Comparison of ENCODE assay signal across 1 cellular context in genomic region chr4:183504064-183504929, GRCh38.
TF ChIP-seq lines count a peak whose summit lies in the region.

No MANE protein-coding gene starts in this region.

TF ChIP-seq in GM12878, 131 proteins besides CTCF, POLR2A, EP300 and RAD21 (continued from another document and continues in another):
- TF ChIP-seq, protein P1, sequence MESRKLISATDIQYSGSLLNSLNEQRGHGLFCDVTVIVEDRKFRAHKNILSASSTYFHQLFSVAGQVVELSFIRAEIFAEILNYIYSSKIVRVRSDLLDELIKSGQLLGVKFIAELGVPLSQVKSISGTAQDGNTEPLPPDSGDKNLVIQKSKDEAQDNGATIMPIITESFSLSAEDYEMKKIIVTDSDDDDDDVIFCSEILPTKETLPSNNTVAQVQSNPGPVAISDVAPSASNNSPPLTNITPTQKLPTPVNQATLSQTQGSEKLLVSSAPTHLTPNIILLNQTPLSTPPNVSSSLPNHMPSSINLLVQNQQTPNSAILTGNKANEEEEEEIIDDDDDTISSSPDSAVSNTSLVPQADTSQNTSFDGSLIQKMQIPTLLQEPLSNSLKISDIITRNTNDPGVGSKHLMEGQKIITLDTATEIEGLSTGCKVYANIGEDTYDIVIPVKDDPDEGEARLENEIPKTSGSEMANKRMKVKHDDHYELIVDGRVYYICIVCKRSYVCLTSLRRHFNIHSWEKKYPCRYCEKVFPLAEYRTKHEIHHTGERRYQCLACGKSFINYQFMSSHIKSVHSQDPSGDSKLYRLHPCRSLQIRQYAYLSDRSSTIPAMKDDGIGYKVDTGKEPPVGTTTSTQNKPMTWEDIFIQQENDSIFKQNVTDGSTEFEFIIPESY (IDR thresholded peaks at IDR 0.05): no peak
- TF ChIP-seq, protein P2, sequence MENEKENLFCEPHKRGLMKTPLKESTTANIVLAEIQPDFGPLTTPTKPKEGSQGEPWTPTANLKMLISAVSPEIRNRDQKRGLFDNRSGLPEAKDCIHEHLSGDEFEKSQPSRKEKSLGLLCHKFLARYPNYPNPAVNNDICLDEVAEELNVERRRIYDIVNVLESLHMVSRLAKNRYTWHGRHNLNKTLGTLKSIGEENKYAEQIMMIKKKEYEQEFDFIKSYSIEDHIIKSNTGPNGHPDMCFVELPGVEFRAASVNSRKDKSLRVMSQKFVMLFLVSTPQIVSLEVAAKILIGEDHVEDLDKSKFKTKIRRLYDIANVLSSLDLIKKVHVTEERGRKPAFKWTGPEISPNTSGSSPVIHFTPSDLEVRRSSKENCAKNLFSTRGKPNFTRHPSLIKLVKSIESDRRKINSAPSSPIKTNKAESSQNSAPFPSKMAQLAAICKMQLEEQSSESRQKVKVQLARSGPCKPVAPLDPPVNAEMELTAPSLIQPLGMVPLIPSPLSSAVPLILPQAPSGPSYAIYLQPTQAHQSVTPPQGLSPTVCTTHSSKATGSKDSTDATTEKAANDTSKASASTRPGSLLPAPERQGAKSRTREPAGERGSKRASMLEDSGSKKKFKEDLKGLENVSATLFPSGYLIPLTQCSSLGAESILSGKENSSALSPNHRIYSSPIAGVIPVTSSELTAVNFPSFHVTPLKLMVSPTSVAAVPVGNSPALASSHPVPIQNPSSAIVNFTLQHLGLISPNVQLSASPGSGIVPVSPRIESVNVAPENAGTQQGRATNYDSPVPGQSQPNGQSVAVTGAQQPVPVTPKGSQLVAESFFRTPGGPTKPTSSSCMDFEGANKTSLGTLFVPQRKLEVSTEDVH (IDR thresholded peaks at IDR 0.05; ENCODE audit: low read depth, partially characterized antibody): no peak
- TF ChIP-seq RB1 (IDR thresholded peaks at IDR 0.05; ENCODE audit: borderline replicate concordance) (peak; percentile 65), CEBPB (IDR thresholded peaks at IDR 0.05; ENCODE audit: borderline replicate concordance in 1 of 2, low read depth in 2 of 2, low read length in 2 of 2) (no peak), RELB (IDR thresholded peaks at IDR 0.05; ENCODE audit: low read depth) (peak; percentile 79), CREM (IDR thresholded peaks at IDR 0.05; ENCODE audit: low read depth) (no peak), YY1 (IDR thresholded peaks at IDR 0.05; ENCODE audit: low read depth, low read length) (peak; percentile 51; the same call in 1 of the 2 replicates), MYC (IDR thresholded peaks at IDR 0.05; ENCODE audit: insufficient read depth, insufficient read length, insufficient replicate concordance, low read length, severe bottlenecking) (peak; percentile 62), GABPA (IDR thresholded peaks at IDR 0.05; ENCODE audit: low read depth) (no peak), NRF1 (conservative IDR thresholded peaks at IDR 0.05; ENCODE audit: low read depth, low read length) (peak; percentile 81), ATF7 (IDR thresholded peaks at IDR 0.05; ENCODE audit: low read depth) (no peak), MTA2 (IDR thresholded peaks at IDR 0.05; ENCODE audit: low read depth) (no peak), REST (IDR thresholded peaks at IDR 0.05; ENCODE audit: low read depth, low read length) (no peak), NFXL1 (IDR thresholded peaks at IDR 0.05; ENCODE audit: borderline replicate concordance) (peak; percentile 89; the same call in 1 of the 2 replicates), YBX1 (IDR thresholded peaks at IDR 0.05) (no peak), SP1 (IDR thresholded peaks at IDR 0.05; ENCODE audit: low read depth, low read length) (peak; percentile 86), RCOR1 (conservative IDR thresholded peaks at IDR 0.05; ENCODE audit: low read depth, low read length) (peak; percentile 64; the same call in 1 of the 2 replicates), WRNIP1 (IDR thresholded peaks at IDR 0.05; ENCODE audit: borderline replicate concordance, low read depth, low read length) (no peak), RFX5 (IDR thresholded peaks at IDR 0.05; ENCODE audit: low read depth, low read length) (peak; percentile 33; the same call in 1 of the 2 replicates), CREB1 (IDR thresholded peaks at IDR 0.05; ENCODE audit: low read depth) (0 out of 2 replicates have a peak, but pooled peaks have one; percentile 46), SREBF1 (IDR thresholded peaks at IDR 0.05; ENCODE audit: low read length) (no peak), NBN (IDR thresholded peaks at IDR 0.05) (no peak), ZBED1 (IDR thresholded peaks at IDR 0.05; ENCODE audit: borderline replicate concordance) (no peak), SUZ12 (IDR thresholded peaks at IDR 0.05; ENCODE audit: unreplicated experiment) (no peak), FOXM1 (IDR thresholded peaks at IDR 0.05; ENCODE audit: low read depth, low read length) (no peak), TBL1XR1 (IDR thresholded peaks at IDR 0.05; ENCODE audit: low read depth, low read length) (no peak), ASH2L (IDR thresholded peaks at IDR 0.05; ENCODE audit: borderline replicate concordance, low read depth) (no peak), BACH1 (IDR thresholded peaks at IDR 0.05; ENCODE audit: borderline replicate concordance) (peak; percentile 78; the same call in 1 of the 2 replicates), HSF1 (IDR thresholded peaks at IDR 0.05; ENCODE audit: low read depth, low read length) (no peak), MLLT1 (IDR thresholded peaks at IDR 0.05) (no peak), RELA (IDR thresholded peaks at IDR 0.05; ENCODE audit: borderline replicate concordance, partially characterized antibody) (peak; percentile 30), CHD4 (IDR thresholded peaks at IDR 0.05) (no peak), SMAD1 (IDR thresholded peaks at IDR 0.05; ENCODE audit: low read depth, partially characterized antibody) (no peak), PAX8 (IDR thresholded peaks at IDR 0.05) (no peak)
- TF ChIP-seq, protein P3, sequence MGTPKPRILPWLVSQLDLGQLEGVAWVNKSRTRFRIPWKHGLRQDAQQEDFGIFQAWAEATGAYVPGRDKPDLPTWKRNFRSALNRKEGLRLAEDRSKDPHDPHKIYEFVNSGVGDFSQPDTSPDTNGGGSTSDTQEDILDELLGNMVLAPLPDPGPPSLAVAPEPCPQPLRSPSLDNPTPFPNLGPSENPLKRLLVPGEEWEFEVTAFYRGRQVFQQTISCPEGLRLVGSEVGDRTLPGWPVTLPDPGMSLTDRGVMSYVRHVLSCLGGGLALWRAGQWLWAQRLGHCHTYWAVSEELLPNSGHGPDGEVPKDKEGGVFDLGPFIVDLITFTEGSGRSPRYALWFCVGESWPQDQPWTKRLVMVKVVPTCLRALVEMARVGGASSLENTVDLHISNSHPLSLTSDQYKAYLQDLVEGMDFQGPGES (IDR thresholded peaks at IDR 0.05): 0 out of 2 replicates have a peak, but pooled peaks have one; percentile 20
- TF ChIP-seq, protein P4, sequence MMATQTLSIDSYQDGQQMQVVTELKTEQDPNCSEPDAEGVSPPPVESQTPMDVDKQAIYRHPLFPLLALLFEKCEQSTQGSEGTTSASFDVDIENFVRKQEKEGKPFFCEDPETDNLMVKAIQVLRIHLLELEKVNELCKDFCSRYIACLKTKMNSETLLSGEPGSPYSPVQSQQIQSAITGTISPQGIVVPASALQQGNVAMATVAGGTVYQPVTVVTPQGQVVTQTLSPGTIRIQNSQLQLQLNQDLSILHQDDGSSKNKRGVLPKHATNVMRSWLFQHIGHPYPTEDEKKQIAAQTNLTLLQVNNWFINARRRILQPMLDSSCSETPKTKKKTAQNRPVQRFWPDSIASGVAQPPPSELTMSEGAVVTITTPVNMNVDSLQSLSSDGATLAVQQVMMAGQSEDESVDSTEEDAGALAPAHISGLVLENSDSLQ (IDR thresholded peaks at IDR 0.05): no peak
- TF ChIP-seq, protein P5, sequence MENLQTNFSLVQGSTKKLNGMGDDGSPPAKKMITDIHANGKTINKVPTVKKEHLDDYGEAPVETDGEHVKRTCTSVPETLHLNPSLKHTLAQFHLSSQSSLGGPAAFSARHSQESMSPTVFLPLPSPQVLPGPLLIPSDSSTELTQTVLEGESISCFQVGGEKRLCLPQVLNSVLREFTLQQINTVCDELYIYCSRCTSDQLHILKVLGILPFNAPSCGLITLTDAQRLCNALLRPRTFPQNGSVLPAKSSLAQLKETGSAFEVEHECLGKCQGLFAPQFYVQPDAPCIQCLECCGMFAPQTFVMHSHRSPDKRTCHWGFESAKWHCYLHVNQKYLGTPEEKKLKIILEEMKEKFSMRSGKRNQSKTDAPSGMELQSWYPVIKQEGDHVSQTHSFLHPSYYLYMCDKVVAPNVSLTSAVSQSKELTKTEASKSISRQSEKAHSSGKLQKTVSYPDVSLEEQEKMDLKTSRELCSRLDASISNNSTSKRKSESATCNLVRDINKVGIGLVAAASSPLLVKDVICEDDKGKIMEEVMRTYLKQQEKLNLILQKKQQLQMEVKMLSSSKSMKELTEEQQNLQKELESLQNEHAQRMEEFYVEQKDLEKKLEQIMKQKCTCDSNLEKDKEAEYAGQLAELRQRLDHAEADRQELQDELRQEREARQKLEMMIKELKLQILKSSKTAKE (IDR thresholded peaks at IDR 0.05; ENCODE audit: low read depth, poor library complexity, severe bottlenecking): no peak
- TF ChIP-seq, protein P6, sequence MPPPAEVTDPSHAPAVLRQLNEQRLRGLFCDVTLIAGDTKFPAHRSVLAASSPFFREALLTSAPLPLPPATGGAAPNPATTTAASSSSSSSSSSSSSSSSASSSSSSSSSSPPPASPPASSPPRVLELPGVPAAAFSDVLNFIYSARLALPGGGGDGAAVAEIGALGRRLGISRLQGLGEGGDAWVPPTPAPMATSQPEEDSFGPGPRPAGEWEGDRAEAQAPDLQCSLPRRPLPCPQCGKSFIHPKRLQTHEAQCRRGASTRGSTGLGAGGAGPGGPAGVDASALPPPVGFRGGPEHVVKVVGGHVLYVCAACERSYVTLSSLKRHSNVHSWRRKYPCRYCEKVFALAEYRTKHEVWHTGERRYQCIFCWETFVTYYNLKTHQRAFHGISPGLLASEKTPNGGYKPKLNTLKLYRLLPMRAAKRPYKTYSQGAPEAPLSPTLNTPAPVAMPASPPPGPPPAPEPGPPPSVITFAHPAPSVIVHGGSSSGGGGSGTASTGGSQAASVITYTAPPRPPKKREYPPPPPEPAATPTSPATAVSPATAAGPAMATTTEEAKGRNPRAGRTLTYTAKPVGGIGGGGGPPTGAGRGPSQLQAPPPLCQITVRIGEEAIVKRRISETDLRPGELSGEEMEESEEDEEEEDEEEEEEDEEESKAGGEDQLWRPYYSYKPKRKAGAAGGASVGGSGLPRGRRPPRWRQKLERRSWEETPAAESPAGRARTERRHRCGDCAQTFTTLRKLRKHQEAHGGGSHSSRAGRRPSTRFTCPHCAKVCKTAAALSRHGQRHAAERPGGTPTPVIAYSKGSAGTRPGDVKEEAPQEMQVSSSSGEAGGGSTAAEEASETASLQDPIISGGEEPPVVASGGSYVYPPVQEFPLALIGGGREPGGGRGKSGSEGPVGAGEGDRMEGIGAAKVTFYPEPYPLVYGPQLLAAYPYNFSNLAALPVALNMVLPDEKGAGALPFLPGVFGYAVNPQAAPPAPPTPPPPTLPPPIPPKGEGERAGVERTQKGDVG (CRISPR knock-in tag; IDR thresholded peaks at IDR 0.05): no peak
